In genomic region chrX:147920161-147920666, GRCh38 we compare ENCODE assay signal across 29 cellular contexts. TPM values are rescaled to one million over a fixed set of nuclear protein-coding genes. Genes with fewer than 3 reads are reported as not detected.
DNase-seq lines count a peak whose midpoint lies in the region; ATAC-seq, FAIRE-seq and TF ChIP-seq lines count a peak whose summit lies in the region.
"Had no signal": no experiment of that assay in that cellular context is flagged by ENCODE, and none has a peak within 500 bp of the region (broad histone marks: within the 10 kb centered on the region; RNA-seq: fewer than 3 reads in every experiment).

No MANE protein-coding gene starts in this region.

- intact Hi-C loops in CD4-positive, alpha-beta T cell (cut with DNase I, micrococcal nuclease) = no loop called here

- no peak overlapping the region for H3K4me3 Mint-ChIP-seq in CD4-positive, alpha-beta T cell
- no peak overlapping the region for H3K4me3 Mint-ChIP-seq in WTC11
- H3K4me3 Mint-ChIP-seq in activated naive CD8-positive, alpha-beta T cell treated with anti-CD3 and anti-CD28 coated beads for 36 hours = no peak overlapping the region
- H3K4me3 Mint-ChIP-seq: activated CD8-positive, alpha-beta memory T cell treated with anti-CD3 and anti-CD28 coated beads, Interleukin-2, amount 10 ng/mL, durations not matched to agents 7 days and 5 days; activated naive CD8-positive, alpha-beta T cell; activated T-helper 1 cell treated with anti-CD3 and anti-CD28 coated beads, Interleukin-12 subunit alpha, Interleukin-12 subunit beta, Interleukin-2, Interleukin-4 antibody, amounts not matched to agents 30 ng/mL and 10 ng/mL and 1 ng/mL, durations not matched to agents 14 hours and 24 hours and 36 hours had no signal

- FAIRE-seq in GM12892 (lab: Jason Lieb, UNC) = peak; percentile 36
- FAIRE-seq in GM12891 (lab: Jason Lieb, UNC) = no peak

- H3K27me3 Mint-ChIP-seq in CD4-positive, alpha-beta T cell = no peaks in the 10 kb centered on the region
- no peaks in the 10 kb centered on the region for H3K27me3 Mint-ChIP-seq in WTC11 (ENCODE audit: low read depth)
- H3K27me3 Mint-ChIP-seq in activated naive CD8-positive, alpha-beta T cell treated with anti-CD3 and anti-CD28 coated beads for 36 hours = no peaks in the 10 kb centered on the region
- H3K27me3 Mint-ChIP-seq: activated CD8-positive, alpha-beta memory T cell treated with anti-CD3 and anti-CD28 coated beads, Interleukin-2, amount 10 ng/mL, durations not matched to agents 7 days and 5 days; activated naive CD8-positive, alpha-beta T cell; IgD-negative memory B cell had no signal

- no peak overlapping the region for H3K27ac ChIP-seq in CD4-positive, alpha-beta T cell (ENCODE audit: low read depth, low read length)
- H3K27ac ChIP-seq: BLaER1, esophagus muscularis mucosa, neutrophil, suprapubic skin had no signal

- no peaks in the 10 kb centered on the region for H3K27me3 ChIP-seq in CD4-positive, alpha-beta T cell (ENCODE audit: control insufficient read depth, insufficient read depth, low read length)
- H3K27me3 ChIP-seq: esophagus muscularis mucosa, neutrophil, suprapubic skin had no signal

- no peaks in the 10 kb centered on the region for H3K9me3 ChIP-seq in CD4-positive, alpha-beta T cell (ENCODE audit: control insufficient read depth, low read length)
- H3K9me3 ChIP-seq: BLaER1, esophagus muscularis mucosa, neutrophil, suprapubic skin had no signal

- peak overlapping the region; percentile 18 for H3K27ac Mint-ChIP-seq in CD4-positive, alpha-beta T cell
- H3K27ac Mint-ChIP-seq in WTC11 = no peak overlapping the region; the same call in 1 of the 2 replicates
- H3K27ac Mint-ChIP-seq in activated naive CD8-positive, alpha-beta T cell treated with anti-CD3 and anti-CD28 coated beads for 36 hours = no peak overlapping the region
- H3K27ac Mint-ChIP-seq: activated CD8-positive, alpha-beta memory T cell treated with anti-CD3 and anti-CD28 coated beads, Interleukin-2, amount 10 ng/mL, durations not matched to agents 7 days and 5 days; activated T-helper 1 cell treated with anti-CD3 and anti-CD28 coated beads, Interleukin-12 subunit alpha, Interleukin-12 subunit beta, Interleukin-2, Interleukin-4 antibody, amounts not matched to agents 30 ng/mL and 10 ng/mL and 1 ng/mL, durations not matched to agents 14 hours and 24 hours and 36 hours had no signal

- TF ChIP-seq POLR2A in GM12892 (IDR thresholded peaks at IDR 0.05; ENCODE audit: low read depth, low read length) (no peak), GM12891 (IDR thresholded peaks at IDR 0.05; ENCODE audit: low read depth, low read length) (no peak)

- peaks cover 80% of the 10 kb centered on the region for H3K4me1 Mint-ChIP-seq in CD4-positive, alpha-beta T cell (ENCODE audit: low read depth)
- peaks cover 36% of the 10 kb centered on the region for H3K4me1 Mint-ChIP-seq in WTC11
- peaks cover 29% of the 10 kb centered on the region for H3K4me1 Mint-ChIP-seq in activated naive CD8-positive, alpha-beta T cell treated with anti-CD3 and anti-CD28 coated beads for 36 hours

- H3K9me3 Mint-ChIP-seq in CD4-positive, alpha-beta T cell = no peaks in the 10 kb centered on the region
- no peaks in the 10 kb centered on the region for H3K9me3 Mint-ChIP-seq in WTC11
- no peaks in the 10 kb centered on the region for H3K9me3 Mint-ChIP-seq in activated naive CD8-positive, alpha-beta T cell treated with anti-CD3 and anti-CD28 coated beads for 36 hours
- H3K9me3 Mint-ChIP-seq: activated T-helper 1 cell treated with anti-CD3 and anti-CD28 coated beads, Interleukin-12 subunit alpha, Interleukin-12 subunit beta, Interleukin-2, Interleukin-4 antibody, amounts not matched to agents 30 ng/mL and 10 ng/mL and 1 ng/mL, durations not matched to agents 14 hours and 24 hours and 36 hours had no signal

- no peak for DNase-seq in CD4-positive, alpha-beta T cell
- DNase-seq in GM12892 (ENCODE audit: insufficient read length) = no peak
- DNase-seq in WTC11 (ENCODE audit: low spot score) = no peak
- peak; percentile 23 for DNase-seq in myocyte (ENCODE audit: low read depth)
- no peak for DNase-seq in GM12891 (ENCODE audit: insufficient read length, low spot score)
- no peak for DNase-seq in NCI-H1417 (lab: John Stamatoyannopoulos, UW)
- no peak for DNase-seq in activated naive CD8-positive, alpha-beta T cell treated with anti-CD3 and anti-CD28 coated beads for 36 hours
- DNase-seq: activated CD4-positive, alpha-beta T cell treated with anti-CD3 and anti-CD28 coated beads for 48 hours; activated CD8-positive, alpha-beta memory T cell treated with anti-CD3 and anti-CD28 coated beads, Interleukin-2, amount 10 ng/mL, durations not matched to agents 7 days and 5 days; aorta; cortex of kidney; foreskin melanocyte; GOT3; NCI-H1105; NCI-H2029 treated with DMSO at 0.1 percent for 48 hours; NCI-H345; NCI-H774; RPMI8226; stimulated activated naive CD4-positive, alpha-beta T cell; T-helper 2 cell had no signal

- CTCF ChIA-PET in CD4-positive, alpha-beta T cell (lab: Charles Lee) = no interaction called here
- CTCF ChIA-PET in WTC11 (lab: Charles Lee) = no interaction called here

- no peak for ATAC-seq in CD4-positive, alpha-beta T cell (ENCODE audit: poor library complexity)
- ATAC-seq in WTC11 = peak; percentile 46; the same call in 1 of the 2 replicates
- no peak for ATAC-seq in HG02884 (IDR thresholded peaks at IDR 0.05; ENCODE audit: unreplicated experiment)
- ATAC-seq: activated CD8-positive, alpha-beta memory T cell treated with anti-CD3 and anti-CD28 coated beads, Interleukin-2, amount 10 ng/mL, durations not matched to agents 7 days and 5 days; SK-N-SH treated with all-trans-retinoic acid at 6 μM for 48 hours had no signal

- peaks cover 6% of the 10 kb centered on the region for H3K36me3 Mint-ChIP-seq in CD4-positive, alpha-beta T cell (ENCODE audit: low read depth)
- H3K36me3 Mint-ChIP-seq in WTC11 = no peaks in the 10 kb centered on the region
- peaks cover 3% of the 10 kb centered on the region for H3K36me3 Mint-ChIP-seq in activated naive CD8-positive, alpha-beta T cell treated with anti-CD3 and anti-CD28 coated beads for 36 hours
- H3K36me3 Mint-ChIP-seq: activated naive CD8-positive, alpha-beta T cell; IgD-negative memory B cell had no signal

- TF ChIP-seq CTCF in CD4-positive, alpha-beta T cell (IDR thresholded peaks at IDR 0.05) = no peak
- TF ChIP-seq CTCF in WTC11 (IDR thresholded peaks at IDR 0.05) = no peak

- POLR2A ChIA-PET in CD4-positive, alpha-beta T cell (lab: Charles Lee) = interaction anchor here (1.5 kb wide), 1 partner anchor 82 kb away, joined by 3 read pairs; no protein-coding TSS in a partner anchor
- POLR2A ChIA-PET in WTC11 (lab: Charles Lee) = interaction anchor here (1.3 kb wide), 1 partner anchor 8 kb away, joined by 6 read pairs; the partner anchor contains the start of gene FMR1

TF ChIP-seq in WTC11, 78 proteins besides CTCF, POLR2A, EP300 and RAD21 (continues in another document):
- TF ChIP-seq, protein P1, sequence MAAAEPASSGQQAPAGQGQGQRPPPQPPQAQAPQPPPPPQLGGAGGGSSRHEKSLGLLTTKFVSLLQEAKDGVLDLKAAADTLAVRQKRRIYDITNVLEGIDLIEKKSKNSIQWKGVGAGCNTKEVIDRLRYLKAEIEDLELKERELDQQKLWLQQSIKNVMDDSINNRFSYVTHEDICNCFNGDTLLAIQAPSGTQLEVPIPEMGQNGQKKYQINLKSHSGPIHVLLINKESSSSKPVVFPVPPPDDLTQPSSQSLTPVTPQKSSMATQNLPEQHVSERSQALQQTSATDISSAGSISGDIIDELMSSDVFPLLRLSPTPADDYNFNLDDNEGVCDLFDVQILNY (CRISPR knock-in tag; IDR thresholded peaks at IDR 0.05) = no peak

TF ChIP-seq in GM12891, 5 proteins besides CTCF, POLR2A, EP300 and RAD21:
- TF ChIP-seq POU2F2 (IDR thresholded peaks at IDR 0.05; ENCODE audit: low read depth, low read length) (no peak), SPI1 (IDR thresholded peaks at IDR 0.05; ENCODE audit: low read depth, low read length) (no peak), PAX5 (IDR thresholded peaks at IDR 0.05; ENCODE audit: insufficient read depth, low read length, severe bottlenecking) (no peak), TAF1 (IDR thresholded peaks at IDR 0.05; ENCODE audit: low read depth, low read length) (no peak), POLR2AphosphoS5 (IDR thresholded peaks at IDR 0.05; ENCODE audit: low read depth, low read length) (no peak)

RNA-seq across cellular contexts. Expression of gene FMR1, which starts 8.5 kb away (rescaled TPM):
- total RNA-seq in CD4-positive, alpha-beta T cell = 10 to 100 TPM; 87.9 to 95.3 TPM
- polyA plus RNA-seq in GM12892 (2012; ENCODE audit: missing spikeins) = 30.7 TPM
- total RNA-seq in WTC11 (2021) (32.7 to 34.3 TPM (median 33.8 TPM) in 3 replicates), myocyte (25.6 and 31.8 TPM in 2 replicates)
- 18.1 TPM for polyA plus RNA-seq in myocyte (2012)
- polyA plus RNA-seq in GM12891 (2012; ENCODE audit: low read depth, missing spikeins) = 14.5 TPM
- 10 to 100 TPM; 36.5 to 37.2 TPM for total RNA-seq in activated naive CD8-positive, alpha-beta T cell treated with anti-CD3 and anti-CD28 coated beads for 36 hours
